Comparison of ENCODE assay signal across 1 cellular context in the genomic region with DNA sequence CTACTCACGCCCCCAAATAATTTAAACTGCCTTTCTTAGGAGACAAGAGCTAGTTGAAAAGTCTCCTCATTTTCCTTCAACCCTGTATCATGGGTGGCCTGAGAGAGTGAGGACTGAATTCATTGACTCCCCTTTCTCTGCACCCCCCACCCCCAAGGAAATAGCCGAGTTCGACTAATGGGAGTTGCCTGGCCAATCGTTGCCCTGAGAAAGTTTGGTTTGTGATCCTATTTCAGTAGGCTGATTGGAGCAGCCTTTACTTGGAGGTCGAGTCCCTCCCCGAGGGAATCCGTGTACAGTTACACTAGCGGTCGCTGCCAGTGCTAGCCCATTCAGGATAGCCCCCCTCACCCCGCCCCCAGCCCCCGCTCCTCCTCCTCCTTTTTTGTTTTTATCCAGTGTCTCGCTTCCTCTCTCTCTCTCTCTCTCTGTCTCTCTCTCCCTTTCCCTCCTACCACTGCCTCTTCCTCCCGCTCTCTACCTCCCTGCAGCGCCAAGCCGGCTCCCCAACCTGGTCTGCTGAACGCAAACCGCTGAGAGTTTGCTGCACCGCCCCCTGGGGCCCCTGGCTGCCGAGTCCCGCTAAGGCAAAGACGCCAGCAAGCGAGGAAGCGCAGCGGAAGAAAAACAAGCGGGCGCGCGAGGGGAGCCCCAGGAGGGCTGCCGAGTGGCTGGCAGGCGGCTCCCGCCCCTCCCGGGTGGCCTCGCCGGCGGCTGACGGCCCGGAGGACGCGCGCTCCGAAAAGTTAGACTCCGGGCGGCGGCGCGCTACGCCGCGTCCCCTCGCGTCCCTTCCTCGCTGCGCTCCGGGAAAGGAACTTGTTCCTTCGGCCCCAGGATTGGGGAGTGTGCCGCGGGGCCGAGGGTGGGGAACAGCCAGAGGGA.
TF ChIP-seq lines count a peak whose summit lies in the region.

GRAMD1B (plus strand) TSS at position 419 of the 885 bp plus-strand sequence. CDS start 524 bp downstream, outside the sequence.

TF ChIP-seq in endothelial cell of umbilical vein, 7 proteins besides CTCF, POLR2A, EP300 and RAD21 (continued from another document):
- TF ChIP-seq JUN (IDR thresholded peaks at IDR 0.05; ENCODE audit: borderline replicate concordance, insufficient read depth, insufficient read length, low read depth) = no peak
